9 cellular contexts compared by ENCODE assay signal in genomic region chr5:179792612-179793469, GRCh38. TPM values are rescaled to one million over a fixed set of nuclear protein-coding genes. Genes with fewer than 3 reads are reported as not detected.
A peak's percentile ranks its signal among the peaks of the same experiment; 100 is the strongest.
DNase-seq lines count a peak whose midpoint lies in the region; ATAC-seq and TF ChIP-seq lines count a peak whose summit lies in the region.
"Had no signal": no experiment of that assay in that cellular context is flagged by ENCODE, and none has a peak within 500 bp of the region (broad histone marks: within the 10 kb centered on the region; RNA-seq: fewer than 3 reads in every experiment).

No MANE protein-coding gene starts in this region.

- TF ChIP-seq CTCF in body of pancreas (IDR thresholded peaks at IDR 0.05) (no peak), type B pancreatic cell (conservative IDR thresholded peaks at IDR 0.05) (no peak)

- CTCF ChIA-PET in activated CD8-positive, alpha-beta memory T cell treated with anti-CD3 and anti-CD28 coated beads, Interleukin-2, amount 10 ng/mL, durations not matched to agents 7 days and 5 days (lab: Charles Lee): interaction anchor here (0.9 to 5.1 kb wide), 6 partner anchors 9 to 115 kb away, joined by 3 to 49 read pairs (median 6); no protein-coding TSS in a partner anchor

- H3K36me3 ChIP-seq in body of pancreas (replicated peaks in 1 of 2; ENCODE audit: insufficient read depth in 1 of 2, low read depth in 2 of 2) (no peaks in the 10 kb centered on the region), muscle layer of colon (ENCODE audit: insufficient read depth, low read length) (no peaks in the 10 kb centered on the region)

- no peak overlapping the region for H3K4me3 ChIP-seq in body of pancreas
- H3K4me3 ChIP-seq in muscle layer of colon (ENCODE audit: low read depth in 1 of 2, low read length in 2 of 2): no peak overlapping the region
- H3K4me3 ChIP-seq: SJCRH30 had no signal

- no peak overlapping the region for H3K9ac ChIP-seq in muscle layer of colon (ENCODE audit: low read length)

- H3K27ac Mint-ChIP-seq in activated CD8-positive, alpha-beta memory T cell treated with anti-CD3 and anti-CD28 coated beads, Interleukin-2, amount 10 ng/mL, durations not matched to agents 7 days and 5 days: peak overlapping the region; percentile 48
- H3K27ac Mint-ChIP-seq in type B pancreatic cell: no peak overlapping the region

- peaks cover 2% of the 10 kb centered on the region for H3K36me3 Mint-ChIP-seq in activated CD8-positive, alpha-beta memory T cell treated with anti-CD3 and anti-CD28 coated beads, Interleukin-2, amount 10 ng/mL, durations not matched to agents 7 days and 5 days
- H3K36me3 Mint-ChIP-seq in type B pancreatic cell: no peaks in the 10 kb centered on the region

- 62 to 83% methylated on average over 2 to 21 of the region's 24 CpGs for WGBS in body of pancreas, 2 donors

- intact Hi-C loops in body of pancreas (cut with DNase I): no loop called here

- no peak for ATAC-seq in activated CD8-positive, alpha-beta memory T cell treated with anti-CD3 and anti-CD28 coated beads, Interleukin-2, amount 10 ng/mL, durations not matched to agents 7 days and 5 days
- ATAC-seq in body of pancreas (no peak), GM19395 (IDR thresholded peaks at IDR 0.05; ENCODE audit: unreplicated experiment) (no peak), GM18907 (IDR thresholded peaks at IDR 0.05; ENCODE audit: unreplicated experiment) (no peak)

- peaks cover 50% of the 10 kb centered on the region for H3K4me1 ChIP-seq in body of pancreas
- H3K4me1 ChIP-seq in muscle layer of colon (ENCODE audit: insufficient read depth, low read length): peaks cover 20% of the 10 kb centered on the region
- H3K4me1 ChIP-seq: SJCRH30 had no signal

- H3K27me3 ChIP-seq in body of pancreas: no peaks in the 10 kb centered on the region
- H3K27me3 ChIP-seq in muscle layer of colon (ENCODE audit: control insufficient read depth in 1 of 2, insufficient read depth in 2 of 2, low read length in 2 of 2): no peaks in the 10 kb centered on the region
- H3K27me3 ChIP-seq: SJCRH30 had no signal

- no peaks in the 10 kb centered on the region for H3K9me3 Mint-ChIP-seq in activated CD8-positive, alpha-beta memory T cell treated with anti-CD3 and anti-CD28 coated beads, Interleukin-2, amount 10 ng/mL, durations not matched to agents 7 days and 5 days (ENCODE audit: low read depth)
- H3K9me3 Mint-ChIP-seq in type B pancreatic cell: no peaks in the 10 kb centered on the region

- TF ChIP-seq POLR2A in body of pancreas (IDR thresholded peaks at IDR 0.05): no peak

- H3K27ac ChIP-seq in body of pancreas (peak overlapping the region; percentile 32 to 87 (median 74)), muscle layer of colon (ENCODE audit: low read depth, low read length) (peak overlapping the region; percentile 39)
- H3K27ac ChIP-seq: SJCRH30 had no signal

- H3K9me3 ChIP-seq in body of pancreas (no peaks in the 10 kb centered on the region), muscle layer of colon (ENCODE audit: low read length) (no peaks in the 10 kb centered on the region)
- H3K9me3 ChIP-seq: SJCRH30 had no signal

- peaks cover 34% of the 10 kb centered on the region for H3K4me1 Mint-ChIP-seq in activated CD8-positive, alpha-beta memory T cell treated with anti-CD3 and anti-CD28 coated beads, Interleukin-2, amount 10 ng/mL, durations not matched to agents 7 days and 5 days
- H3K4me1 Mint-ChIP-seq in type B pancreatic cell (ENCODE audit: unreplicated experiment): no peaks in the 10 kb centered on the region

- H3K27me3 Mint-ChIP-seq in activated CD8-positive, alpha-beta memory T cell treated with anti-CD3 and anti-CD28 coated beads, Interleukin-2, amount 10 ng/mL, durations not matched to agents 7 days and 5 days: no peaks in the 10 kb centered on the region
- H3K27me3 Mint-ChIP-seq in type B pancreatic cell: no peaks in the 10 kb centered on the region

- H3K4me3 Mint-ChIP-seq in activated CD8-positive, alpha-beta memory T cell treated with anti-CD3 and anti-CD28 coated beads, Interleukin-2, amount 10 ng/mL, durations not matched to agents 7 days and 5 days: no peak overlapping the region
- peak overlapping the region; percentile 61 for H3K4me3 Mint-ChIP-seq in type B pancreatic cell

- DNase-seq in activated CD8-positive, alpha-beta memory T cell treated with anti-CD3 and anti-CD28 coated beads, Interleukin-2, amount 10 ng/mL, durations not matched to agents 7 days and 5 days: no peak
- DNase-seq in activated CD8-positive, alpha-beta memory T cell treated with anti-CD3 and anti-CD28 coated beads, Interleukin-2, amount 50 U/mL, for 48 hours: no peak
- DNase-seq in body of pancreas (no peak), type B pancreatic cell (ENCODE audit: extremely low spot score, unreplicated experiment) (no peak), DMS153 (lab: John Stamatoyannopoulos, UW) (no peak)
- DNase-seq: SJCRH30 had no signal

RNA-seq across cellular contexts. Expression of gene LTC4S, which starts 0.9 kb away (rescaled TPM):
- total RNA-seq in activated CD8-positive, alpha-beta memory T cell treated with anti-CD3 and anti-CD28 coated beads, Interleukin-2, amount 10 ng/mL, durations not matched to agents 7 days and 5 days: 1 to 10 TPM in 1 of 2 experiments, under 1 TPM in 1; 0.91 to 1.5 TPM
- total RNA-seq in body of pancreas (10 to 100 TPM; 10.6 to 16.2 TPM), type B pancreatic cell (ENCODE audit: low replicate concordance) (4.0 and 6.5 TPM in 2 replicates)
- total RNA-seq: SJCRH30 had no signal

RNA-seq across cellular contexts. Expression of gene MGAT4B, which starts 13.8 kb away (rescaled TPM):
- total RNA-seq in activated CD8-positive, alpha-beta memory T cell treated with anti-CD3 and anti-CD28 coated beads, Interleukin-2, amount 10 ng/mL, durations not matched to agents 7 days and 5 days: 100 to 1,000 TPM; 100 to 116 TPM
- total RNA-seq in body of pancreas (10 to 100 TPM; 89.0 to 90.0 TPM), type B pancreatic cell (ENCODE audit: low replicate concordance) (169 and 211 TPM in 2 replicates)

RNA-seq across cellular contexts. Expression of gene SQSTM1, which starts 27.9 kb away (rescaled TPM):
- 100 to 1,000 TPM; 130 to 198 TPM for total RNA-seq in activated CD8-positive, alpha-beta memory T cell treated with anti-CD3 and anti-CD28 coated beads, Interleukin-2, amount 10 ng/mL, durations not matched to agents 7 days and 5 days
- total RNA-seq in body of pancreas (100 to 1,000 TPM; 249 to 606 TPM), type B pancreatic cell (ENCODE audit: low replicate concordance) (133 and 191 TPM in 2 replicates)
